ENCODE assay signal across 8 cellular contexts in the genomic region with DNA sequence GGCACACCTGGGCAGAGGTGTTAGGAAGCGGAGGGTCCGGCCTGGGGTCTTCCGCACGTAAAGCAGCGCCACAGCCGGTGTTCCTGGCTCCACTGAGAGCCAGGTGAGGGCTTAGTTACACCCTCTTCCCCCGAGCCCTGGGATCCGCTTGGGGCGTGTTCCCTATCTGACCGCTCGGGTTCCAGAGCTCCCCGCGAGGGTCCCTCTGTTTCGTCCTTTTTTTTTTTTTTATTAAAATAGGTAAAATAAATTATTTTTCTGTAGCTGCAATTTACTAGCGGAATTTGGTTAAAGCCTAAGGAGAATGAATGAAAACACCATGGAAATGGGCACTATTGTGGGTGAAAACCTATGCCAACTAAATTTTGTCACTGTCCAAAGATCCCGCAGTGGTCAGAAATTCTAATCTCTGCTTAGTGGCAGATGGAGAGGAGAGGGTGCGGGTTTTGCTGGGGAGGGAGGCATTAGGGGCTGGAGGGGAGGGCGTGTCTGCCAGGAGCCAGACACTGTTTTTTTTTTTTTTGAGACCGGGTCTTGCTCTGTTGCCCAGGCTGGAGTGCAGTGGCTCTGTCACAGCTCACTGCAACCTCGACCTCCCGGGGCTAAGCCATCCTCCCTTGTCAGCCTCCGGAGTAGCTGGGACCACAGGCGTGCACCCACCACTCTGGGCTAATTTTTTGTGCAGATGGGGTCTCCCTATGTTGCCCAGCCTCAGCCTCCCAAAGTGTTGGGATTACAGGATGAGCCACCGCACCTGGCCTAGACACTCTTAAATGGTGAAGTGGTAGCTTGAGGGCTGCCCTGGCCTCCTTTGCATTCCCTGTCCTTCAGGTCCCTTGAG. TPM values are rescaled to one million over a fixed set of nuclear protein-coding genes. Genes with fewer than 3 reads are reported as not detected.
DNase-seq lines count a peak whose midpoint lies in the region; ATAC-seq and TF ChIP-seq lines count a peak whose summit lies in the region.

No MANE protein-coding gene starts in this region.

- peak overlapping the region; percentile 88 for H3K27ac Mint-ChIP-seq in activated CD8-positive, alpha-beta T cell treated with anti-CD3 and anti-CD28 coated beads, Interleukin-2, amount 10 ng/mL, durations not matched to agents 7 days and 5 days
- peak overlapping the region; percentile 97 for H3K27ac Mint-ChIP-seq in stimulated activated effector memory CD8-positive, alpha-beta T cell treated with anti-CD3 and anti-CD28 coated beads, Interleukin-12 subunit alpha, Interleukin-12 subunit beta, amount 100 ng/mL, for 72 hours

- H3K4me3 Mint-ChIP-seq in activated CD8-positive, alpha-beta T cell treated with anti-CD3 and anti-CD28 coated beads, Interleukin-2, amount 10 ng/mL, durations not matched to agents 7 days and 5 days, result peak overlapping the region; percentile 84
- H3K4me3 Mint-ChIP-seq in stimulated activated effector memory CD8-positive, alpha-beta T cell treated with anti-CD3 and anti-CD28 coated beads, Interleukin-12 subunit alpha, Interleukin-12 subunit beta, amount 100 ng/mL, for 72 hours, result peak overlapping the region; percentile 92

- H3K4me1 Mint-ChIP-seq in activated CD8-positive, alpha-beta T cell treated with anti-CD3 and anti-CD28 coated beads, Interleukin-2, amount 10 ng/mL, durations not matched to agents 7 days and 5 days (ENCODE audit: low read depth), result peaks cover 34% of the 10 kb centered on the region
- peaks cover 27% of the 10 kb centered on the region for H3K4me1 Mint-ChIP-seq in stimulated activated effector memory CD8-positive, alpha-beta T cell treated with anti-CD3 and anti-CD28 coated beads, Interleukin-12 subunit alpha, Interleukin-12 subunit beta, amount 100 ng/mL, for 72 hours

- WGBS in hepatocyte (ENCODE audit: low lambda C conversion rate, missing lambda C conversion rate), result 19% methylated on average over 20 of the region's 24 CpGs

- peak overlapping the region; percentile 84 for H2AFZ ChIP-seq in hepatocyte

- H3K27ac ChIP-seq in hepatocyte, result peak overlapping the region; percentile 91

- no peaks in the 10 kb centered on the region for H3K27me3 ChIP-seq in hepatocyte

- DNase-seq in NCI-H345 (lab: John Stamatoyannopoulos, UW) (peak; percentile 3), NCI-H345 treated with DMSO at 0.1 percent for 48 hours (lab: John Stamatoyannopoulos, UW; ENCODE audit: unreplicated experiment) (no peak), hepatocyte (ENCODE audit: low spot score) (no peak), superior temporal gyrus (ENCODE audit: extremely low spot score) (no peak)
- DNase-seq in activated CD8-positive, alpha-beta T cell treated with anti-CD3 and anti-CD28 coated beads, Interleukin-2, amount 10 ng/mL, durations not matched to agents 7 days and 5 days, result no peak
- DNase-seq in stimulated activated effector memory CD8-positive, alpha-beta T cell treated with anti-CD3 and anti-CD28 coated beads, Interleukin-12 subunit alpha, Interleukin-12 subunit beta, amount 100 ng/mL, for 72 hours (ENCODE audit: low spot score in 2 of 2), result no peak
- DNase-seq in NK-92 treated with Interleukin-12 subunit alpha and Interleukin-12 subunit beta, amount 100 ng/mL, for 24 hours (lab: John Stamatoyannopoulos, UW), result no peak

- H3K4me1 ChIP-seq in hepatocyte (ENCODE audit: insufficient read depth), result peaks cover 10% of the 10 kb centered on the region

- CTCF ChIA-PET in activated CD8-positive, alpha-beta T cell treated with anti-CD3 and anti-CD28 coated beads, Interleukin-2, amount 10 ng/mL, durations not matched to agents 7 days and 5 days (lab: Charles Lee), result interaction anchor here (1.0 to 4.0 kb wide), 9 partner anchors 10 to 642 kb away, joined by 3 to 16 read pairs (median 3); no protein-coding TSS in a partner anchor

- ATAC-seq in HG03025 (IDR thresholded peaks at IDR 0.05; ENCODE audit: low FRiP score, unreplicated experiment), result peak; percentile 19
- ATAC-seq in activated CD8-positive, alpha-beta T cell treated with anti-CD3 and anti-CD28 coated beads, Interleukin-2, amount 10 ng/mL, durations not matched to agents 7 days and 5 days, result no peak
- no peak for ATAC-seq in stimulated activated effector memory CD8-positive, alpha-beta T cell treated with anti-CD3 and anti-CD28 coated beads, Interleukin-12 subunit alpha, Interleukin-12 subunit beta, amount 100 ng/mL, for 72 hours

- peaks cover 20% of the 10 kb centered on the region for H3K79me2 ChIP-seq in hepatocyte

- H3K36me3 ChIP-seq in hepatocyte (replicated peaks; ENCODE audit: insufficient read depth, low read depth), result no peaks in the 10 kb centered on the region

- H3K36me3 Mint-ChIP-seq in activated CD8-positive, alpha-beta T cell treated with anti-CD3 and anti-CD28 coated beads, Interleukin-2, amount 10 ng/mL, durations not matched to agents 7 days and 5 days (ENCODE audit: low read depth), result peaks cover 18% of the 10 kb centered on the region
- H3K36me3 Mint-ChIP-seq in stimulated activated effector memory CD8-positive, alpha-beta T cell treated with anti-CD3 and anti-CD28 coated beads, Interleukin-12 subunit alpha, Interleukin-12 subunit beta, amount 100 ng/mL, for 72 hours, result peaks cover 21% of the 10 kb centered on the region

- peak overlapping the region; percentile 88 for H3K4me2 ChIP-seq in hepatocyte

- H3K9me3 ChIP-seq in hepatocyte (ENCODE audit: low read depth), result no peaks in the 10 kb centered on the region

- H3K4me3 ChIP-seq in hepatocyte, result peak overlapping the region; percentile 65

- no peak for TF ChIP-seq CTCF in hepatocyte (IDR thresholded peaks at IDR 0.05; ENCODE audit: poor library complexity)

- no peaks in the 10 kb centered on the region for H3K9me2 ChIP-seq in hepatocyte (replicated peaks; ENCODE audit: insufficient read depth)

- H4K20me1 ChIP-seq in hepatocyte (ENCODE audit: insufficient read depth, poor library complexity, severe bottlenecking), result no peaks in the 10 kb centered on the region

- no peaks in the 10 kb centered on the region for H3K9me3 Mint-ChIP-seq in activated CD8-positive, alpha-beta T cell treated with anti-CD3 and anti-CD28 coated beads, Interleukin-2, amount 10 ng/mL, durations not matched to agents 7 days and 5 days (ENCODE audit: insufficient read depth)
- no peaks in the 10 kb centered on the region for H3K9me3 Mint-ChIP-seq in stimulated activated effector memory CD8-positive, alpha-beta T cell treated with anti-CD3 and anti-CD28 coated beads, Interleukin-12 subunit alpha, Interleukin-12 subunit beta, amount 100 ng/mL, for 72 hours

- no peaks in the 10 kb centered on the region for H3K27me3 Mint-ChIP-seq in activated CD8-positive, alpha-beta T cell treated with anti-CD3 and anti-CD28 coated beads, Interleukin-2, amount 10 ng/mL, durations not matched to agents 7 days and 5 days (ENCODE audit: low read depth)

- POLR2A ChIA-PET in activated CD8-positive, alpha-beta T cell treated with anti-CD3 and anti-CD28 coated beads, Interleukin-2, amount 10 ng/mL, durations not matched to agents 7 days and 5 days (lab: Charles Lee), result interaction anchor here (1.0 to 2.5 kb wide), 8 partner anchors 8 to 438 kb away, joined by 3 to 46 read pairs (median 6); a partner anchor contains a TSS

RNA-seq across cellular contexts. Expression of a gene that starts 0.8 kb away (rescaled TPM):
- 10 to 100 TPM; 33.9 to 34.1 TPM for total RNA-seq in activated CD8-positive, alpha-beta T cell treated with anti-CD3 and anti-CD28 coated beads, Interleukin-2, amount 10 ng/mL, durations not matched to agents 7 days and 5 days
- total RNA-seq in hepatocyte, result 15.7 and 16.5 TPM in 2 replicates
- polyA plus RNA-seq in hepatocyte, result 32.8 and 33.5 TPM in 2 replicates
